ENCODE assay signal across 22 cellular contexts in the genomic region with DNA sequence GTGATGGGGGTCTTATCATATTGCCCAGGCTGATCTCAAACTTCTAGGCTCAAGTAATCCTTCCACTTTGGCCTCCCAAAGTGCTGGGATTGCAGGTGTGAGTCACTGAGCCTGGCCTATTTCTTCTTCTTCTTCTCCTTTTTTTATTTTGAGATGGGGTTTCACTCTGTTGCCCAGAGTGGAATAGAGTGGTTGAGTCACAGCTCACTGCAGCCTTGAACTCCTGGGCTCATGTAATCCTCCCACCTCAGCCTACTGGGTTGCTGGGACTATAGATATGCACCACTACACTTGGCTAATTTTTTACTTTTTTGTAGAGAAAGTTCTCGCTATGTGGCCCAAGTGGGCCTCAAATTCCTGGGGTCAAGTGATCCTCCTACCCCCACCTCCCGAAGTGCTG.
DNase-seq lines count a peak whose midpoint lies in the region; ATAC-seq, FAIRE-seq and TF ChIP-seq lines count a peak whose summit lies in the region.
"Had no signal": no experiment of that assay in that cellular context is flagged by ENCODE, and none has a peak within 500 bp of the region (broad histone marks: within the 10 kb centered on the region; RNA-seq: fewer than 3 reads in every experiment).

No MANE protein-coding gene starts in this region.

- BruUV-seq in GM12878 (replicated peaks; lab: Mats Ljungman, UMichigan) = no TSS peak

- H3K36me3 ChIP-seq in GM12878 (ENCODE audit: control insufficient read depth in 2 of 2, insufficient read depth in 2 of 2, low read length in 1 of 2) = no peaks in the 10 kb centered on the region
- H3K36me3 ChIP-seq: esophagus muscularis mucosa, stomach had no signal

- peaks cover 11% of the 10 kb centered on the region for H3K9me3 Mint-ChIP-seq in nephron
- no peaks in the 10 kb centered on the region for H3K9me3 Mint-ChIP-seq in activated CD8-positive, alpha-beta memory T cell treated with anti-CD3 and anti-CD28 coated beads, Interleukin-2, amount 10 ng/mL, durations not matched to agents 7 days and 5 days (ENCODE audit: low read depth)
- H3K9me3 Mint-ChIP-seq: T-helper 2 cell treated with Interferon-gamma antibody and Interleukin-4, amounts not matched to agents 5 μg/mL and 100 μg/mL, for 36 hours had no signal

- FAIRE-seq in GM12878 (lab: Jason Lieb, UNC) = no peak
- FAIRE-seq: D721Med, keratinocyte had no signal

- H3K36me3 Mint-ChIP-seq in nephron (ENCODE audit: low read depth) = no peaks in the 10 kb centered on the region
- no peaks in the 10 kb centered on the region for H3K36me3 Mint-ChIP-seq in activated CD8-positive, alpha-beta memory T cell treated with anti-CD3 and anti-CD28 coated beads, Interleukin-2, amount 10 ng/mL, durations not matched to agents 7 days and 5 days

- no peak overlapping the region for H2AFZ ChIP-seq in GM12878 (ENCODE audit: control insufficient read depth, low read depth, low read length)

- CTCF ChIA-PET in GM12878 (lab: Yijun Ruan, JAX) = no interaction called here
- CTCF ChIA-PET in activated CD8-positive, alpha-beta memory T cell treated with anti-CD3 and anti-CD28 coated beads, Interleukin-2, amount 10 ng/mL, durations not matched to agents 7 days and 5 days (lab: Charles Lee) = no interaction called here

- H3K79me2 ChIP-seq in GM12878 (ENCODE audit: control insufficient read depth, insufficient read depth, low read length) = no peaks in the 10 kb centered on the region

- POLR2A ChIA-PET in GM12878 (lab: Charles Lee) = no interaction called here

- no peak overlapping the region for H3K4me2 ChIP-seq in GM12878 (ENCODE audit: control insufficient read depth, insufficient read depth)

- H3K4me1 Mint-ChIP-seq in nephron = peaks cover 32% of the 10 kb centered on the region
- no peaks in the 10 kb centered on the region for H3K4me1 Mint-ChIP-seq in activated CD8-positive, alpha-beta memory T cell treated with anti-CD3 and anti-CD28 coated beads, Interleukin-2, amount 10 ng/mL, durations not matched to agents 7 days and 5 days

- no peak overlapping the region for H3K27ac ChIP-seq in GM12878 (ENCODE audit: control insufficient read depth, insufficient read depth)
- H3K27ac ChIP-seq: esophagus muscularis mucosa, HL-60, stomach had no signal

- SMC1A ChIA-PET in GM12878 (lab: Charles Lee; ENCODE audit: uncharacterized antibody, unreplicated experiment) = no interaction called here

- no peak overlapping the region for H3K4me3 ChIP-seq in GM12878
- H3K4me3 ChIP-seq: esophagus muscularis mucosa, stomach had no signal

- H3K4me3 Mint-ChIP-seq in nephron = no peak overlapping the region
- H3K4me3 Mint-ChIP-seq in activated CD8-positive, alpha-beta memory T cell treated with anti-CD3 and anti-CD28 coated beads, Interleukin-2, amount 10 ng/mL, durations not matched to agents 7 days and 5 days = no peak overlapping the region
- H3K4me3 Mint-ChIP-seq: T-helper 2 cell treated with Interferon-gamma antibody and Interleukin-4, amounts not matched to agents 5 μg/mL and 100 μg/mL, for 36 hours had no signal

- ATAC-seq in GM12878 (peak; percentile 34; the same call in 2 of the 3 replicates), HG03439 (IDR thresholded peaks at IDR 0.05; ENCODE audit: unreplicated experiment) (no peak), HG02623 (IDR thresholded peaks at IDR 0.05; ENCODE audit: unreplicated experiment) (no peak)
- no peak for ATAC-seq in activated CD8-positive, alpha-beta memory T cell treated with anti-CD3 and anti-CD28 coated beads, Interleukin-2, amount 10 ng/mL, durations not matched to agents 7 days and 5 days

- H3K27ac Mint-ChIP-seq in nephron = peak overlapping the region in 2 of 3 experiments; percentile 41 to 58
- no peak overlapping the region for H3K27ac Mint-ChIP-seq in activated CD8-positive, alpha-beta memory T cell treated with anti-CD3 and anti-CD28 coated beads, Interleukin-2, amount 10 ng/mL, durations not matched to agents 7 days and 5 days
- H3K27ac Mint-ChIP-seq: T-helper 2 cell treated with Interferon-gamma antibody and Interleukin-4, amounts not matched to agents 5 μg/mL and 100 μg/mL, for 36 hours had no signal

- WGBS in GM12878 (ENCODE audit: insufficient coverage, insufficient replicate concordance, low lambda C conversion rate, missing lambda C conversion rate) = 6% methylated on average over 2 of the region's 2 CpGs

- DNase-seq in ELR (ENCODE audit: low read depth) = peak; percentile 12
- DNase-seq in NCI-H226 = peak; percentile 32
- DNase-seq in GM12878 (ENCODE audit: low read depth, low spot score) = no peak
- DNase-seq in activated CD8-positive, alpha-beta memory T cell treated with anti-CD3 and anti-CD28 coated beads, Interleukin-2, amount 10 ng/mL, durations not matched to agents 7 days and 5 days = no peak
- DNase-seq in RKO (ENCODE audit: low spot score) = no peak
- DNase-seq: activated CD4-positive, alpha-beta T cell treated with anti-CD3 and anti-CD28 coated beads for 4 hours; activated CD8-positive, alpha-beta memory T cell treated with anti-CD3 and anti-CD28 coated beads, Interleukin-2, amount 50 U/mL, for 4 hours; activated naive CD4-positive, alpha-beta T cell treated with Interleukin-2 at 50 U/mL for 16 hours; dermis blood vessel endothelial cell; KBM-7; NCI-H1436 treated with DMSO at 0.1 percent for 48 hours; NCI-H345; retina; stomach had no signal

- RAD21 ChIA-PET in GM12878 (lab: Charles Lee; ENCODE audit: unreplicated experiment) = no interaction called here

- intact Hi-C loops in GM12878 (cut with micrococcal nuclease; ENCODE audit: unreplicated experiment) = no loop called here

- in situ Hi-C loops in GM12878 (cut with MboI) = no loop called here

- H3K27me3 ChIP-seq in GM12878 (replicated peaks in 1 of 2; ENCODE audit: control insufficient read depth in 2 of 2, insufficient read depth in 2 of 2, low read length in 1 of 2) = no peaks in the 10 kb centered on the region
- H3K27me3 ChIP-seq: esophagus muscularis mucosa, stomach had no signal

- TF ChIP-seq EP300 in GM12878 (IDR thresholded peaks at IDR 0.05; ENCODE audit: borderline replicate concordance in 1 of 2, control insufficient read depth in 1 of 2, low read depth in 2 of 2, low read length in 2 of 2) = no peak

- no peak for TF ChIP-seq RAD21 in GM12878 (IDR thresholded peaks at IDR 0.05; ENCODE audit: insufficient read depth, low read depth, low read length)

- no peaks in the 10 kb centered on the region for H3K4me1 ChIP-seq in GM12878 (ENCODE audit: control insufficient read depth, insufficient read depth, low read length)

- H3K27me3 Mint-ChIP-seq in nephron (ENCODE audit: low read depth) = peaks cover 4% of the 10 kb centered on the region
- peaks cover 7% of the 10 kb centered on the region for H3K27me3 Mint-ChIP-seq in activated CD8-positive, alpha-beta memory T cell treated with anti-CD3 and anti-CD28 coated beads, Interleukin-2, amount 10 ng/mL, durations not matched to agents 7 days and 5 days

- no peak for TF ChIP-seq POLR2A in GM12878 (IDR thresholded peaks at IDR 0.05; ENCODE audit: low read depth, low read length)

- TF ChIP-seq CTCF in GM12878 (IDR thresholded peaks at IDR 0.05 in 2 of 3, conservative IDR thresholded peaks at IDR 0.05 in 1 of 3; ENCODE audit: control insufficient read depth in 2 of 3, extremely low read depth in 1 of 3, insufficient read depth in 1 of 3, low read depth in 3 of 3, low read length in 3 of 3) (no peak), nephron (IDR thresholded peaks at IDR 0.05; ENCODE audit: unreplicated experiment in 3 of 3) (no peak)

- no peaks in the 10 kb centered on the region for H4K20me1 ChIP-seq in GM12878 (ENCODE audit: control insufficient read depth, insufficient read depth)

- no peaks in the 10 kb centered on the region for H3K9me3 ChIP-seq in GM12878 (replicated peaks; ENCODE audit: control insufficient read depth, insufficient read depth, low read length)
- H3K9me3 ChIP-seq: esophagus muscularis mucosa had no signal

- H3K9ac ChIP-seq in GM12878 (ENCODE audit: control insufficient read depth, insufficient read depth, low read length) = no peak overlapping the region

TF ChIP-seq in GM12878, 131 proteins besides CTCF, POLR2A, EP300 and RAD21 (continues in another document):
- no peak for TF ChIP-seq ASH2L (IDR thresholded peaks at IDR 0.05; ENCODE audit: borderline replicate concordance, low read depth)
- TF ChIP-seq MXI1 (IDR thresholded peaks at IDR 0.05; ENCODE audit: low read depth, low read length) = no peak
- TF ChIP-seq, protein P1, sequence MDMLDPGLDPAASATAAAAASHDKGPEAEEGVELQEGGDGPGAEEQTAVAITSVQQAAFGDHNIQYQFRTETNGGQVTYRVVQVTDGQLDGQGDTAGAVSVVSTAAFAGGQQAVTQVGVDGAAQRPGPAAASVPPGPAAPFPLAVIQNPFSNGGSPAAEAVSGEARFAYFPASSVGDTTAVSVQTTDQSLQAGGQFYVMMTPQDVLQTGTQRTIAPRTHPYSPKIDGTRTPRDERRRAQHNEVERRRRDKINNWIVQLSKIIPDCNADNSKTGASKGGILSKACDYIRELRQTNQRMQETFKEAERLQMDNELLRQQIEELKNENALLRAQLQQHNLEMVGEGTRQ (IDR thresholded peaks at IDR 0.05; ENCODE audit: borderline replicate concordance, low read depth, low read length) = no peak
- TF ChIP-seq FOS (IDR thresholded peaks at IDR 0.05; ENCODE audit: borderline replicate concordance, extremely low read depth, insufficient read length) = no peak
- no peak for TF ChIP-seq SMAD1 (IDR thresholded peaks at IDR 0.05; ENCODE audit: low read depth, partially characterized antibody)
- TF ChIP-seq, protein P2, sequence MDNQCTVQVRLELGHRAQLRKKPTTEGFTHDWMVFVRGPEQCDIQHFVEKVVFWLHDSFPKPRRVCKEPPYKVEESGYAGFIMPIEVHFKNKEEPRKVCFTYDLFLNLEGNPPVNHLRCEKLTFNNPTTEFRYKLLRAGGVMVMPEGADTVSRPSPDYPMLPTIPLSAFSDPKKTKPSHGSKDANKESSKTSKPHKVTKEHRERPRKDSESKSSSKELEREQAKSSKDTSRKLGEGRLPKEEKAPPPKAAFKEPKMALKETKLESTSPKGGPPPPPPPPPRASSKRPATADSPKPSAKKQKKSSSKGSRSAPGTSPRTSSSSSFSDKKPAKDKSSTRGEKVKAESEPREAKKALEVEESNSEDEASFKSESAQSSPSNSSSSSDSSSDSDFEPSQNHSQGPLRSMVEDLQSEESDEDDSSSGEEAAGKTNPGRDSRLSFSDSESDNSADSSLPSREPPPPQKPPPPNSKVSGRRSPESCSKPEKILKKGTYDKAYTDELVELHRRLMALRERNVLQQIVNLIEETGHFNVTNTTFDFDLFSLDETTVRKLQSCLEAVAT (IDR thresholded peaks at IDR 0.05) = no peak
- no peak for TF ChIP-seq LARP7 (IDR thresholded peaks at IDR 0.05)
- TF ChIP-seq NR2F1 (conservative IDR thresholded peaks at IDR 0.05) = no peak

Comparison
In these comparisons a context has a peak if more than half of its experiments do, and no peak if none do; other contexts are left out.
1. DNase-seq: peak in ELR (single experiment) and NCI-H226 (single experiment); none in GM12878 (single experiment), activated CD8-positive, alpha-beta memory T cell treated with anti-CD3 and anti-CD28 coated beads, Interleukin-2, amount 10 ng/mL, durations not matched to agents 7 days and 5 days (single experiment) and RKO (single experiment).